Comparison of ENCODE assay signal across 8 cellular contexts in genomic region chr17:61467416-61468262, GRCh38. TPM values are rescaled to one million over a fixed set of nuclear protein-coding genes. Genes with fewer than 3 reads are reported as not detected.
A peak's percentile ranks its signal among the peaks of the same experiment; 100 is the strongest.
DNase-seq lines count a peak whose midpoint lies in the region; ATAC-seq and TF ChIP-seq lines count a peak whose summit lies in the region.

No MANE protein-coding gene starts in this region.

- ATAC-seq in mucosa of descending colon: peak; percentile 70
- no peak for ATAC-seq in GM21367 (IDR thresholded peaks at IDR 0.05; ENCODE audit: unreplicated experiment)

- intact Hi-C loops in mucosa of descending colon (cut with DNase I, micrococcal nuclease): no loop called here

- H3K4me1 ChIP-seq in mucosa of descending colon (ENCODE audit: low read depth): no peaks in the 10 kb centered on the region

- H3K9me3 ChIP-seq in mucosa of descending colon: no peaks in the 10 kb centered on the region

- H3K4me3 ChIP-seq in mucosa of descending colon: no peak overlapping the region

- TF ChIP-seq CTCF in mucosa of descending colon (IDR thresholded peaks at IDR 0.05): no peak

- H3K36me3 ChIP-seq in mucosa of descending colon (ENCODE audit: low read depth): no peaks in the 10 kb centered on the region

- DNase-seq in ELF-1 (ENCODE audit: low read depth, low spot score) (peak; percentile 78), NAMALWA (ENCODE audit: low spot score) (peak; percentile 42), cerebellum (ENCODE audit: low spot score) (peak; percentile 60), mucosa of descending colon (peak in 2 of 3 donors; percentile 68), midbrain (lab: John Stamatoyannopoulos, UW) (no peak), mesenteric fat pad (ENCODE audit: low spot score) (no peak)
- DNase-seq in activated CD4-positive, alpha-beta T cell treated with anti-CD3 and anti-CD28 coated beads for 4 hours: no peak

RNA-seq across cellular contexts. Expression of gene TBX4, which starts 15.4 kb away (rescaled TPM):
- not detected for total RNA-seq in cerebellum
- not detected for total RNA-seq in mucosa of descending colon
- 0.19 TPM for total RNA-seq in mesenteric fat pad

Comparison
In these comparisons a context has a peak if more than half of its experiments do, and no peak if none do; other contexts are left out.
1. DNase-seq: peak in ELF-1 (single experiment), NAMALWA (single experiment), cerebellum (single experiment) and mucosa of descending colon (2 of 3); none in activated CD4-positive, alpha-beta T cell treated with anti-CD3 and anti-CD28 coated beads for 4 hours (0 of 2), midbrain (single experiment) and mesenteric fat pad (single experiment).